In the genomic region with DNA sequence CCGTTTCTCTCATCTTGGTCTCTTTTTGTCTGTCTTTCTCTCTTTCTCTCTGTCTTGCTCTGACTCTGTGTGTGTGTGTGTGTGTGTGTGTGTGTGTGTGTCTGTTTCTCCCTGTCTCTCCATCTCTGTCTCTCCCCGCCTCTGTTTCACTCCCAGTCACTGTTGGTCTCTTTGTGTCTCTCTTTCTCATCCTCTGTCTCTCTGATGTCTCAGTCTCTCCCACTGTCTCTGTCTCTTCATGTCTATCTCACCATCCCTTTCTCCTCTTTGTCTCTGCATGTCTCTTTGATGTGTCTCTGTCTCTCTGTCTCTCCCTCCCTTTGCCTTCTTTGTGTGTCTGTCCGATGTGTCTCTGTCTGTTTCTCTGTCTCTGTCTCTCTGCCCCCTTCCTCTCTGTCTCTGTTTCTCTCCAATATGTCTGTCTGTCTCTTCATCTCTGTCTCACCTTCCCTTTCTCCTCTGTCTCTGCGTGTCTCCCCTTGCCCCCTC, we compare ENCODE assay signal across 1 cellular context.
TF ChIP-seq lines count a peak whose summit lies in the region.

No MANE protein-coding gene starts in this region.

TF ChIP-seq in IMR-90, 13 proteins besides CTCF, POLR2A, EP300 and RAD21 (continued from another document):
- TF ChIP-seq RFX5 (IDR thresholded peaks at IDR 0.05; ENCODE audit: low read depth, low read length) (no peak), CEBPB (IDR thresholded peaks at IDR 0.05; ENCODE audit: low read depth, low read length) (no peak), MXI1 (IDR thresholded peaks at IDR 0.05; ENCODE audit: borderline replicate concordance, low read depth, low read length) (no peak), SMC3 (IDR thresholded peaks at IDR 0.05; ENCODE audit: low read depth, low read length) (no peak), RCOR1 (IDR thresholded peaks at IDR 0.05; ENCODE audit: insufficient replicate concordance, low read length) (no peak), NFE2L2 (IDR thresholded peaks at IDR 0.05; ENCODE audit: low read depth, low read length) (no peak), FOS (IDR thresholded peaks at IDR 0.05; ENCODE audit: low read depth, low read length) (no peak), ELK1 (IDR thresholded peaks at IDR 0.05; ENCODE audit: borderline replicate concordance, low read depth, low read length) (no peak), CHD1 (IDR thresholded peaks at IDR 0.05; ENCODE audit: low read depth, low read length) (no peak), BHLHE40 (IDR thresholded peaks at IDR 0.05; ENCODE audit: low read depth, low read length) (no peak)
TF ChIP-seq in IMR-90: peak in this region for 0.
